1 cellular context compared by ENCODE assay signal in the genomic region with DNA sequence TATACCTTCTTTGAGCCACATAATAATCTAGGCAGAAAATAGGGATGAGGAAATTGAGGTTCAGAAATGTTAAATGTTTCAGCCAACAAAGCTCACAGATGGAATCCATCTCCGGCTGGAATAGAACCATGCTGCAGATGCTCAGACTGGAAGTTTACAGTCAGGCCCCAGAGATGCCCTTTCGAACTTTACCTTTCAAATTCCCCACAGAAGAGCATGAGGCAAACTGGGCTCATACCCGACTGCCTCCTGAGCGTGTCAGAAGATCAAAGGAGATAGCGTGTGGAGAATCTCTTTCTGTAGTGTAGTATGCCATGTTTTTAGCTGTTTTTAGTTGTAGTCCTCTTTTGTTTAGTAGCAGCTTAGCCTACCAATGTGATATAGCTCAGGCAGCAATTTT.
TF ChIP-seq lines count a peak whose summit lies in the region.

No MANE protein-coding gene starts in this region.

TF ChIP-seq in HepG2, 621 proteins besides CTCF, POLR2A, EP300 and RAD21 (continued from another document and continues in another):
- TF ChIP-seq, protein P1, sequence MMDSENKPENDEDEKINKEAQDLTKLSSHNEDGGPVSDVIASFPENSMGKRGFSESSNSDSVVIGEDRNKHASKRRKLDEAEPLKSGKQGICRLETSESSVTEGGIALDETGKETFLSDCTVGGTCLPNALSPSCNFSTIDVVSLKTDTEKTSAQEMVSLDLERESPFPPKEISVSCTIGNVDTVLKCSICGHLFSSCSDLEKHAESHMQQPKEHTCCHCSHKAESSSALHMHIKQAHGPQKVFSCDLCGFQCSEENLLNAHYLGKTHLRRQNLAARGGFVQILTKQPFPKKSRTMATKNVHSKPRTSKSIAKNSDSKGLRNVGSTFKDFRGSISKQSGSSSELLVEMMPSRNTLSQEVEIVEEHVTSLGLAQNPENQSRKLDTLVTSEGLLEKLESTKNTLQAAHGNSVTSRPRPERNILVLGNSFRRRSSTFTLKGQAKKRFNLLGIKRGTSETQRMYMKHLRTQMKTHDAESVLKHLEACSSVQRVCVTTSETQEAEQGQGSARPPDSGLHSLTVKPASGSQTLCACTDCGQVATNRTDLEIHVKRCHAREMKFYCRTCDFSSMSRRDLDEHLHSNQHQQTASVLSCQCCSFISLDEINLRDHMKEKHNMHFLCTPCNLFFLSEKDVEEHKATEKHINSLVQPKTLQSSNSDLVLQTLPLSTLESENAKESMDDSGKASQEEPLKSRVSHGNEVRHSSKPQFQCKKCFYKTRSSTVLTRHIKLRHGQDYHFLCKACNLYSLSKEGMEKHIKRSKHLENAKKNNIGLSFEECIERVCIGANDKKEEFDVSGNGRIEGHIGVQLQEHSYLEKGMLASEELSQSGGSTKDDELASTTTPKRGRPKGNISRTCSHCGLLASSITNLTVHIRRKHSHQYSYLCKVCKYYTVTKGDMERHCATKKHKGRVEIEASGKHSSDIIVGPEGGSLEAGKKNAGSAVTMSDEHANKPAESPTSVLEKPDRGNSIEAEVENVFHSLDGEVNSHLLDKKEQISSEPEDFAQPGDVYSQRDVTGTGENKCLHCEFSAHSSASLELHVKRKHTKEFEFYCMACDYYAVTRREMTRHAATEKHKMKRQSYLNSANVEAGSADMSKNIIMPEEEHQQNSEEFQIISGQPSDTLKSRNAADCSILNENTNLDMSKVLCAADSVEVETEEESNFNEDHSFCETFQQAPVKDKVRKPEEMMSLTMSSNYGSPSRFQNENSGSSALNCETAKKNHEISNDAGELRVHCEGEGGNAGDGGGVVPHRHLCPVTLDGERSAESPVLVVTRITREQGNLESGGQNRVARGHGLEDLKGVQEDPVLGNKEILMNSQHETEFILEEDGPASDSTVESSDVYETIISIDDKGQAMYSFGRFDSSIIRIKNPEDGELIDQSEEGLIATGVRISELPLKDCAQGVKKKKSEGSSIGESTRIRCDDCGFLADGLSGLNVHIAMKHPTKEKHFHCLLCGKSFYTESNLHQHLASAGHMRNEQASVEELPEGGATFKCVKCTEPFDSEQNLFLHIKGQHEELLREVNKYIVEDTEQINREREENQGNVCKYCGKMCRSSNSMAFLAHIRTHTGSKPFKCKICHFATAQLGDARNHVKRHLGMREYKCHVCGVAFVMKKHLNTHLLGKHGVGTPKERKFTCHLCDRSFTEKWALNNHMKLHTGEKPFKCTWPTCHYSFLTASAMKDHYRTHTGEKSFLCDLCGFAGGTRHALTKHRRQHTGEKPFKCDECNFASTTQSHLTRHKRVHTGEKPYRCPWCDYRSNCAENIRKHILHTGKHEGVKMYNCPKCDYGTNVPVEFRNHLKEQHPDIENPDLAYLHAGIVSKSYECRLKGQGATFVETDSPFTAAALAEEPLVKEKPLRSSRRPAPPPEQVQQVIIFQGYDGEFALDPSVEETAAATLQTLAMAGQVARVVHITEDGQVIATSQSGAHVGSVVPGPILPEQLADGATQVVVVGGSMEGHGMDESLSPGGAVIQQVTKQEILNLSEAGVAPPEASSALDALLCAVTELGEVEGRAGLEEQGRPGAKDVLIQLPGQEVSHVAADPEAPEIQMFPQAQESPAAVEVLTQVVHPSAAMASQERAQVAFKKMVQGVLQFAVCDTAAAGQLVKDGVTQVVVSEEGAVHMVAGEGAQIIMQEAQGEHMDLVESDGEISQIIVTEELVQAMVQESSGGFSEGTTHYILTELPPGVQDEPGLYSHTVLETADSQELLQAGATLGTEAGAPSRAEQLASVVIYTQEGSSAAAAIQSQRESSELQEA (CRISPR knock-in tag; IDR thresholded peaks at IDR 0.05; ENCODE audit: not compliant biosample characterization) = no peak
- TF ChIP-seq, protein P2, sequence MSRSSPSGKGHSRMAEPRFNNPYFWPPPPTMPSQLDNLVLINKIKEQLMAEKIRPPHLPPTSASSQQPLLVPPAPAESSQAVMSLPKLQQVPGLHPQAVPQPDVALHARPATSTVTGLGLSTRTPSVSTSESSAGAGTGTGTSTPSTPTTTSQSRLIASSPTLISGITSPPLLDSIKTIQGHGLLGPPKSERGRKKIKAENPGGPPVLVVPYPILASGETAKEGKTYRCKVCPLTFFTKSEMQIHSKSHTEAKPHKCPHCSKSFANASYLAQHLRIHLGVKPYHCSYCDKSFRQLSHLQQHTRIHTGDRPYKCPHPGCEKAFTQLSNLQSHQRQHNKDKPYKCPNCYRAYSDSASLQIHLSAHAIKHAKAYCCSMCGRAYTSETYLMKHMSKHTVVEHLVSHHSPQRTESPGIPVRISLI (CRISPR knock-in tag; IDR thresholded peaks at IDR 0.05; ENCODE audit: borderline replicate concordance) = no peak
- TF ChIP-seq, protein P3, sequence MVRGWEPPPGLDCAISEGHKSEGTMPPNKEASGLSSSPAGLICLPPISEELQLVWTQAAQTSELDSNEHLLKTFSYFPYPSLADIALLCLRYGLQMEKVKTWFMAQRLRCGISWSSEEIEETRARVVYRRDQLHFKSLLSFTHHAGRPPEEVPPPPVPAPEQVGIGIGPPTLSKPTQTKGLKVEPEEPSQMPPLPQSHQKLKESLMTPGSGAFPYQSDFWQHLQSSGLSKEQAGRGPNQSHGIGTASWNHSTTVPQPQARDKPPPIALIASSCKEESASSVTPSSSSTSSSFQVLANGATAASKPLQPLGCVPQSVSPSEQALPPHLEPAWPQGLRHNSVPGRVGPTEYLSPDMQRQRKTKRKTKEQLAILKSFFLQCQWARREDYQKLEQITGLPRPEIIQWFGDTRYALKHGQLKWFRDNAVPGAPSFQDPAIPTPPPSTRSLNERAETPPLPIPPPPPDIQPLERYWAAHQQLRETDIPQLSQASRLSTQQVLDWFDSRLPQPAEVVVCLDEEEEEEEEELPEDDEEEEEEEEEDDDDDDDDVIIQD (CRISPR knock-in tag; IDR thresholded peaks at IDR 0.05; ENCODE audit: low read depth) = no peak
- TF ChIP-seq CENPX (CRISPR knock-in tag; IDR thresholded peaks at IDR 0.05) = no peak
- TF ChIP-seq MXD4 (CRISPR knock-in tag; IDR thresholded peaks at IDR 0.05) = no peak
- no peak for TF ChIP-seq SMARCE1 (IDR thresholded peaks at IDR 0.05; ENCODE audit: borderline replicate concordance)
- TF ChIP-seq, protein P4, sequence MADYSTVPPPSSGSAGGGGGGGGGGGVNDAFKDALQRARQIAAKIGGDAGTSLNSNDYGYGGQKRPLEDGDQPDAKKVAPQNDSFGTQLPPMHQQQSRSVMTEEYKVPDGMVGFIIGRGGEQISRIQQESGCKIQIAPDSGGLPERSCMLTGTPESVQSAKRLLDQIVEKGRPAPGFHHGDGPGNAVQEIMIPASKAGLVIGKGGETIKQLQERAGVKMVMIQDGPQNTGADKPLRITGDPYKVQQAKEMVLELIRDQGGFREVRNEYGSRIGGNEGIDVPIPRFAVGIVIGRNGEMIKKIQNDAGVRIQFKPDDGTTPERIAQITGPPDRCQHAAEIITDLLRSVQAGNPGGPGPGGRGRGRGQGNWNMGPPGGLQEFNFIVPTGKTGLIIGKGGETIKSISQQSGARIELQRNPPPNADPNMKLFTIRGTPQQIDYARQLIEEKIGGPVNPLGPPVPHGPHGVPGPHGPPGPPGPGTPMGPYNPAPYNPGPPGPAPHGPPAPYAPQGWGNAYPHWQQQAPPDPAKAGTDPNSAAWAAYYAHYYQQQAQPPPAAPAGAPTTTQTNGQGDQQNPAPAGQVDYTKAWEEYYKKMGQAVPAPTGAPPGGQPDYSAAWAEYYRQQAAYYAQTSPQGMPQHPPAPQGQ (CRISPR knock-in tag; IDR thresholded peaks at IDR 0.05; ENCODE audit: borderline replicate concordance) = no peak
- no peak for TF ChIP-seq MIER3 (CRISPR knock-in tag; IDR thresholded peaks at IDR 0.05; ENCODE audit: borderline replicate concordance)
- no peak for TF ChIP-seq GATA4 (IDR thresholded peaks at IDR 0.05; ENCODE audit: borderline replicate concordance, low read depth)
- 0 out of 2 replicates have a peak, but pooled peaks have one; percentile 19 for TF ChIP-seq ERF (CRISPR knock-in tag; IDR thresholded peaks at IDR 0.05)
- no peak for TF ChIP-seq TOPORS (CRISPR knock-in tag; IDR thresholded peaks at IDR 0.05)
- peak; percentile 78 for TF ChIP-seq TCF7 (IDR thresholded peaks at IDR 0.05; ENCODE audit: low read depth)
- no peak for TF ChIP-seq GLI4 (CRISPR knock-in tag; IDR thresholded peaks at IDR 0.05; ENCODE audit: borderline replicate concordance)
- TF ChIP-seq NR2F2 (IDR thresholded peaks at IDR 0.05; ENCODE audit: borderline replicate concordance, low read depth) = no peak
- TF ChIP-seq NKX3-1 (CRISPR knock-in tag; IDR thresholded peaks at IDR 0.05) = no peak
- no peak for TF ChIP-seq TSC22D2 (CRISPR knock-in tag; IDR thresholded peaks at IDR 0.05; ENCODE audit: borderline replicate concordance)
- no peak for TF ChIP-seq ZNF17 (CRISPR knock-in tag; IDR thresholded peaks at IDR 0.05)
- TF ChIP-seq REPIN1 (CRISPR knock-in tag; IDR thresholded peaks at IDR 0.05; ENCODE audit: borderline replicate concordance, low read depth) = no peak
- TF ChIP-seq JUND (CRISPR knock-in tag; IDR thresholded peaks at IDR 0.05) = no peak
- TF ChIP-seq ZNF773 (CRISPR knock-in tag; IDR thresholded peaks at IDR 0.05; ENCODE audit: borderline replicate concordance) = no peak
- TF ChIP-seq SOX13 (IDR thresholded peaks at IDR 0.05) = no peak
- TF ChIP-seq SOX13 (CRISPR knock-in tag; conservative IDR thresholded peaks at IDR 0.05 in 1 of 2, IDR thresholded peaks at IDR 0.05 in 1 of 2) = peak in 1 of 2 experiments; percentile 32; a peak in 1 of 4 replicates
- TF ChIP-seq ZNF430 (CRISPR knock-in tag; IDR thresholded peaks at IDR 0.05) = no peak
- no peak for TF ChIP-seq ZNF788 (CRISPR knock-in tag; IDR thresholded peaks at IDR 0.05; ENCODE audit: borderline replicate concordance)
- TF ChIP-seq, protein P5, sequence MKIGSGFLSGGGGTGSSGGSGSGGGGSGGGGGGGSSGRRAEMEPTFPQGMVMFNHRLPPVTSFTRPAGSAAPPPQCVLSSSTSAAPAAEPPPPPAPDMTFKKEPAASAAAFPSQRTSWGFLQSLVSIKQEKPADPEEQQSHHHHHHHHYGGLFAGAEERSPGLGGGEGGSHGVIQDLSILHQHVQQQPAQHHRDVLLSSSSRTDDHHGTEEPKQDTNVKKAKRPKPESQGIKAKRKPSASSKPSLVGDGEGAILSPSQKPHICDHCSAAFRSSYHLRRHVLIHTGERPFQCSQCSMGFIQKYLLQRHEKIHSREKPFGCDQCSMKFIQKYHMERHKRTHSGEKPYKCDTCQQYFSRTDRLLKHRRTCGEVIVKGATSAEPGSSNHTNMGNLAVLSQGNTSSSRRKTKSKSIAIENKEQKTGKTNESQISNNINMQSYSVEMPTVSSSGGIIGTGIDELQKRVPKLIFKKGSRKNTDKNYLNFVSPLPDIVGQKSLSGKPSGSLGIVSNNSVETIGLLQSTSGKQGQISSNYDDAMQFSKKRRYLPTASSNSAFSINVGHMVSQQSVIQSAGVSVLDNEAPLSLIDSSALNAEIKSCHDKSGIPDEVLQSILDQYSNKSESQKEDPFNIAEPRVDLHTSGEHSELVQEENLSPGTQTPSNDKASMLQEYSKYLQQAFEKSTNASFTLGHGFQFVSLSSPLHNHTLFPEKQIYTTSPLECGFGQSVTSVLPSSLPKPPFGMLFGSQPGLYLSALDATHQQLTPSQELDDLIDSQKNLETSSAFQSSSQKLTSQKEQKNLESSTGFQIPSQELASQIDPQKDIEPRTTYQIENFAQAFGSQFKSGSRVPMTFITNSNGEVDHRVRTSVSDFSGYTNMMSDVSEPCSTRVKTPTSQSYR (CRISPR knock-in tag; IDR thresholded peaks at IDR 0.05; ENCODE audit: borderline replicate concordance) = peak; percentile 54; the same call in 1 of the 2 replicates
- no peak for TF ChIP-seq HIVEP1 (CRISPR knock-in tag; IDR thresholded peaks at IDR 0.05)
- no peak for TF ChIP-seq ARHGAP35 (CRISPR knock-in tag; IDR thresholded peaks at IDR 0.05; ENCODE audit: borderline replicate concordance)
- no peak for TF ChIP-seq ZNF652 (CRISPR knock-in tag; IDR thresholded peaks at IDR 0.05; ENCODE audit: borderline replicate concordance, low read depth)
- TF ChIP-seq NR2F6 (IDR thresholded peaks at IDR 0.05) = no peak; the same call in 1 of the 2 replicates
- peak; percentile 54; the same call in 1 of the 2 replicates for TF ChIP-seq NR2F6 (CRISPR knock-in tag; IDR thresholded peaks at IDR 0.05)
- peak; percentile 23; the same call in 1 of the 2 replicates for TF ChIP-seq NCOR1 (IDR thresholded peaks at IDR 0.05; ENCODE audit: borderline replicate concordance, low read length)
- no peak; the same call in 1 of the 2 replicates for TF ChIP-seq NCOA2 (CRISPR knock-in tag; IDR thresholded peaks at IDR 0.05)
- TF ChIP-seq, protein P6, sequence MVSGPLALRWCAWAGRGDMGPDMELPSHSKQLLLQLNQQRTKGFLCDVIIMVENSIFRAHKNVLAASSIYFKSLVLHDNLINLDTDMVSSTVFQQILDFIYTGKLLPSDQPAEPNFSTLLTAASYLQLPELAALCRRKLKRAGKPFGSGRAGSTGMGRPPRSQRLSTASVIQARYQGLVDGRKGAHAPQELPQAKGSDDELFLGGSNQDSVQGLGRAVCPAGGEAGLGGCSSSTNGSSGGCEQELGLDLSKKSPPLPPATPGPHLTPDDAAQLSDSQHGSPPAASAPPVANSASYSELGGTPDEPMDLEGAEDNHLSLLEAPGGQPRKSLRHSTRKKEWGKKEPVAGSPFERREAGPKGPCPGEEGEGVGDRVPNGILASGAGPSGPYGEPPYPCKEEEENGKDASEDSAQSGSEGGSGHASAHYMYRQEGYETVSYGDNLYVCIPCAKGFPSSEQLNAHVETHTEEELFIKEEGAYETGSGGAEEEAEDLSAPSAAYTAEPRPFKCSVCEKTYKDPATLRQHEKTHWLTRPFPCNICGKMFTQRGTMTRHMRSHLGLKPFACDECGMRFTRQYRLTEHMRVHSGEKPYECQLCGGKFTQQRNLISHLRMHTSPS (CRISPR knock-in tag; IDR thresholded peaks at IDR 0.05; ENCODE audit: low read depth) = no peak
- TF ChIP-seq ZBTB20 (CRISPR knock-in tag; IDR thresholded peaks at IDR 0.05; ENCODE audit: borderline replicate concordance, low read depth) = no peak
- TF ChIP-seq, protein P7, sequence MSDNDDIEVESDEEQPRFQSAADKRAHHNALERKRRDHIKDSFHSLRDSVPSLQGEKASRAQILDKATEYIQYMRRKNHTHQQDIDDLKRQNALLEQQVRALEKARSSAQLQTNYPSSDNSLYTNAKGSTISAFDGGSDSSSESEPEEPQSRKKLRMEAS (IDR thresholded peaks at IDR 0.05) = peak; percentile 64
- no peak for TF ChIP-seq YEATS2 (CRISPR knock-in tag; IDR thresholded peaks at IDR 0.05; ENCODE audit: borderline replicate concordance)
- no peak for TF ChIP-seq MZF1 (CRISPR knock-in tag; IDR thresholded peaks at IDR 0.05; ENCODE audit: borderline replicate concordance)
- TF ChIP-seq ZNF839 (CRISPR knock-in tag; IDR thresholded peaks at IDR 0.05; ENCODE audit: borderline replicate concordance) = no peak
- no peak for TF ChIP-seq NRL (CRISPR knock-in tag; IDR thresholded peaks at IDR 0.05; ENCODE audit: borderline replicate concordance)
